22 cellular contexts compared by ENCODE assay signal in genomic region chrX:115652221-115652620, GRCh38.
DNase-seq lines count a peak whose midpoint lies in the region; ATAC-seq and TF ChIP-seq lines count a peak whose summit lies in the region.
"Had no signal": no experiment of that assay in that cellular context is flagged by ENCODE, and none has a peak within 500 bp of the region (broad histone marks: within the 10 kb centered on the region; RNA-seq: fewer than 3 reads in every experiment).

No MANE protein-coding gene starts in this region.

- H3K4me1 ChIP-seq in H9 (ENCODE audit: insufficient read depth, low read length) (peaks cover 2% of the 10 kb centered on the region; the same call in 1 of the 2 replicates), trophoblast cell (ENCODE audit: control insufficient read depth in 1 of 2, insufficient read depth in 2 of 2, low read length in 2 of 2) (no peaks in the 10 kb centered on the region)
- H3K4me1 ChIP-seq: BLaER1, Caco-2 had no signal

- H2BK5ac ChIP-seq in H9 (ENCODE audit: insufficient read length, low read length) (no peak overlapping the region), trophoblast cell (ENCODE audit: low read depth, low read length, poor library complexity) (no peak overlapping the region)

- H2AFZ ChIP-seq in H9 (ENCODE audit: low read length): no peak overlapping the region
- no peak overlapping the region for H2AFZ ChIP-seq in trophoblast cell (ENCODE audit: insufficient read depth, low read length, poor library complexity)
- H2AFZ ChIP-seq: GM23338 had no signal

- H3K23ac ChIP-seq in H9 (ENCODE audit: insufficient read length, low read depth, low read length): no peak overlapping the region
- no peak overlapping the region for H3K23ac ChIP-seq in trophoblast cell (ENCODE audit: low read length)

- no peak overlapping the region for H3K18ac ChIP-seq in H9 (ENCODE audit: insufficient read length, low read depth, low read length)
- H3K18ac ChIP-seq in trophoblast cell (ENCODE audit: low read length): no peak overlapping the region

- H4K8ac ChIP-seq in H9 (replicated peaks; ENCODE audit: insufficient read length, low read depth, low read length) (no peak overlapping the region), trophoblast cell (ENCODE audit: low read depth, low read length) (no peak overlapping the region)

- H3K14ac ChIP-seq in H9 (ENCODE audit: insufficient read depth, low read length) (no peak overlapping the region), trophoblast cell (ENCODE audit: low read length) (no peak overlapping the region)

- no peak overlapping the region for H3K56ac ChIP-seq in H9 (ENCODE audit: insufficient read length, low read depth, low read length)

- no CpG with 5 or more reads among the region's 5 CpGs for WGBS in H9 (ENCODE audit: extremely low coverage, insufficient read length, low lambda C conversion rate)
- no CpG with 5 or more reads among the region's 5 CpGs for WGBS in trophoblast cell (ENCODE audit: extremely low coverage, insufficient coverage, insufficient read length)

- H2BK20ac ChIP-seq in H9 (ENCODE audit: low read depth, low read length, poor library complexity, severe bottlenecking): no peak overlapping the region

- H3K36me3 ChIP-seq in trophoblast cell (ENCODE audit: control insufficient read depth in 1 of 2, insufficient read depth in 2 of 2, low read length in 2 of 2): peaks cover 10 to 14% of the 10 kb centered on the region in 2 experiments

- H3K9me3 Mint-ChIP-seq in H9: no peaks in the 10 kb centered on the region
- H3K9me3 Mint-ChIP-seq: CD4-positive, CD25-positive, alpha-beta regulatory T cell; CD8-positive, alpha-beta T cell; GM23338; HFFc6 had no signal

- H2AK5ac ChIP-seq in H9 (ENCODE audit: insufficient read length, low read length) (no peak overlapping the region), trophoblast cell (ENCODE audit: low read length) (no peak overlapping the region)

- TF ChIP-seq CTCF in H9 (conservative IDR thresholded peaks at IDR 0.05) (no peak), choroid plexus epithelial cell (conservative IDR thresholded peaks at IDR 0.05; ENCODE audit: low read depth, low read length) (no peak)

- H3K4me2 ChIP-seq in H9 (ENCODE audit: insufficient read depth, insufficient read length, low read length): no peak overlapping the region
- H3K4me2 ChIP-seq in trophoblast cell (ENCODE audit: low read length): no peak overlapping the region
- H3K4me2 ChIP-seq: BLaER1, GM23338 had no signal

- H4K91ac ChIP-seq in H9 (ENCODE audit: insufficient read length, low read depth, low read length) (no peak overlapping the region), trophoblast cell (ENCODE audit: low read depth, low read length) (no peak overlapping the region)

- H3K27ac ChIP-seq in H9 (ENCODE audit: insufficient read length, low read depth, low read length) (no peak overlapping the region), trophoblast cell (ENCODE audit: low read depth, low read length) (no peak overlapping the region)
- H3K27ac ChIP-seq: BLaER1, C4-2B had no signal

- H3K79me2 ChIP-seq in H9 (ENCODE audit: insufficient read depth, low read length) (no peaks in the 10 kb centered on the region), trophoblast cell (ENCODE audit: control insufficient read depth, insufficient read depth, low read length, poor library complexity) (no peaks in the 10 kb centered on the region)

- H3K23me2 ChIP-seq in H9 (ENCODE audit: insufficient read length, low read depth, low read length, poor library complexity, severe bottlenecking): no peaks in the 10 kb centered on the region

- no peak overlapping the region for H4K12ac ChIP-seq in trophoblast cell (ENCODE audit: low read depth, low read length)

- peak overlapping the region in 2 of 3 experiments; percentile 56 to 78; a peak in 4 of 7 replicates for H3K27ac Mint-ChIP-seq in H9
- H3K27ac Mint-ChIP-seq: B cell; CD4-positive, CD25-positive, alpha-beta regulatory T cell; CD8-positive, alpha-beta T cell; GM23338; HFFc6 had no signal

- peaks cover 32 to 46% of the 10 kb centered on the region in 2 experiments for H3K4me1 Mint-ChIP-seq in H9
- H3K4me1 Mint-ChIP-seq: B cell; CD4-positive, CD25-positive, alpha-beta regulatory T cell had no signal

- no peak overlapping the region for H2BK12ac ChIP-seq in H9 (ENCODE audit: insufficient read length, low read depth, low read length)
- no peak overlapping the region for H2BK12ac ChIP-seq in trophoblast cell (ENCODE audit: low read length)

- H3K27me3 ChIP-seq in H9 (ENCODE audit: insufficient read depth, low read length) (no peaks in the 10 kb centered on the region), trophoblast cell (ENCODE audit: insufficient read depth, low read length) (no peaks in the 10 kb centered on the region)

- no peaks in the 10 kb centered on the region for H3K27me3 Mint-ChIP-seq in H9 (ENCODE audit: low read depth)
- H3K27me3 Mint-ChIP-seq: B cell; CD4-positive, CD25-positive, alpha-beta regulatory T cell had no signal

- no peak overlapping the region for H4K5ac ChIP-seq in H9 (ENCODE audit: insufficient read length, low read depth, low read length)

- no peaks in the 10 kb centered on the region for H3K79me1 ChIP-seq in H9 (ENCODE audit: insufficient read depth, low read depth, low read length, poor library complexity, severe bottlenecking)
- no peaks in the 10 kb centered on the region for H3K79me1 ChIP-seq in trophoblast cell (ENCODE audit: low read length)

- H3K36me3 Mint-ChIP-seq in H9 (ENCODE audit: insufficient read depth in 1 of 3, low read depth in 3 of 3): peaks cover 15 to 56% (median 48%) of the 10 kb centered on the region in 3 experiments
- H3K36me3 Mint-ChIP-seq: CD4-positive, CD25-positive, alpha-beta regulatory T cell; CD8-positive, alpha-beta T cell had no signal

- ATAC-seq in HG02870 (IDR thresholded peaks at IDR 0.05; ENCODE audit: unreplicated experiment): no peak
- ATAC-seq in GM21423 (IDR thresholded peaks at IDR 0.05; ENCODE audit: unreplicated experiment): no peak
- no peak for ATAC-seq in GM18517 (IDR thresholded peaks at IDR 0.05; ENCODE audit: unreplicated experiment)
- ATAC-seq: CD8-positive, alpha-beta T cell; GM12878; GM23338 had no signal

- no peak overlapping the region for H3K4me3 Mint-ChIP-seq in H9
- H3K4me3 Mint-ChIP-seq: B cell; CD4-positive, CD25-positive, alpha-beta regulatory T cell; CD8-positive, alpha-beta T cell; GM23338; HFFc6 had no signal

- H3K4me3 ChIP-seq in choroid plexus epithelial cell (ENCODE audit: low read depth, low read length) (no peak overlapping the region), trophoblast cell (ENCODE audit: low read depth, low read length) (no peak overlapping the region)
- H3K4me3 ChIP-seq: BLaER1, GM12878, GM23338, HAP-1 had no signal

- H3K4ac ChIP-seq in H9 (ENCODE audit: low read depth, low read length) (no peak overlapping the region; the same call in 1 of the 2 replicates), trophoblast cell (ENCODE audit: low read depth, low read length) (no peak overlapping the region)

- no peak overlapping the region for H2BK15ac ChIP-seq in H9 (ENCODE audit: low read depth, low read length)

- no peak overlapping the region for H3K9ac ChIP-seq in H9 (ENCODE audit: extremely low read depth, insufficient read length, low read length)
- no peak overlapping the region for H3K9ac ChIP-seq in trophoblast cell (ENCODE audit: low read length)
- H3K9ac ChIP-seq: BLaER1 had no signal

- H3K9me3 ChIP-seq in H9 (ENCODE audit: control insufficient read depth, low read depth, low read length): no peaks in the 10 kb centered on the region
- no peaks in the 10 kb centered on the region for H3K9me3 ChIP-seq in trophoblast cell (ENCODE audit: insufficient read depth, low read depth, low read length)
- H3K9me3 ChIP-seq: BLaER1, Caco-2, HAP-1 had no signal

- no peaks in the 10 kb centered on the region for H4K20me1 ChIP-seq in H9 (ENCODE audit: control insufficient read depth, insufficient read depth, insufficient read length)

- no peak for DNase-seq in H9
- peak; percentile 11 for DNase-seq in astrocyte of the hippocampus (ENCODE audit: low read depth, low spot score)
- peak; percentile 55 for DNase-seq in choroid plexus epithelial cell (ENCODE audit: low read depth)
- peak; percentile 13 to 58 for DNase-seq in trophoblast cell
- DNase-seq in NCI-H774 (lab: John Stamatoyannopoulos, UW): no peak
- DNase-seq: Caco-2; CD4-positive, CD25-positive, alpha-beta regulatory T cell; CD8-positive, alpha-beta T cell; DMS153; DND-41; EL; GDM1; HFFc6 had no signal

- H2BK120ac ChIP-seq in H9 (ENCODE audit: low read depth, low read length, poor library complexity, severe bottlenecking) (no peak overlapping the region), trophoblast cell (ENCODE audit: insufficient read depth, low read length, poor library complexity) (no peak overlapping the region)

- H3T11ph ChIP-seq in H9 (ENCODE audit: low read length): no peak overlapping the region

Comparison
In these comparisons a context has a peak if more than half of its experiments do, and no peak if none do; other contexts are left out.
1. DNase-seq: peak in astrocyte of the hippocampus (single experiment), choroid plexus epithelial cell (single experiment) and trophoblast cell (2 of 2); none in H9 (single experiment) and NCI-H774 (single experiment).